Comparison of ENCODE assay signal across 22 cellular contexts in genomic region chr5:32714836-32715235, GRCh38. TPM values are rescaled to one million over a fixed set of nuclear protein-coding genes. Genes with fewer than 3 reads are reported as not detected.
DNase-seq lines count a peak whose midpoint lies in the region; ATAC-seq and TF ChIP-seq lines count a peak whose summit lies in the region.
"Had no signal": no experiment of that assay in that cellular context is flagged by ENCODE, and none has a peak within 500 bp of the region (broad histone marks: within the 10 kb centered on the region; RNA-seq: fewer than 3 reads in every experiment).

No MANE protein-coding gene starts in this region.

- H3K36me3 ChIP-seq in GM23248 (ENCODE audit: low read depth) (peaks cover 8% of the 10 kb centered on the region; the same call in 1 of the 2 replicates), left lung (no peaks in the 10 kb centered on the region), skeletal muscle satellite cell (ENCODE audit: insufficient read depth, low read length) (no peaks in the 10 kb centered on the region), upper lobe of left lung (no peaks in the 10 kb centered on the region)
- H3K36me3 ChIP-seq: neutrophil, right atrium auricular region, SJCRH30 had no signal

- H3K79me2 ChIP-seq in GM23248 (ENCODE audit: insufficient read depth): peaks cover 78% of the 10 kb centered on the region

- H3K4me3 ChIP-seq in GM23248 (peak overlapping the region; percentile 90), left lung (peak overlapping the region in 1 of 2 donors; percentile 56), skeletal muscle satellite cell (ENCODE audit: low read length) (no peak overlapping the region), upper lobe of left lung (peak overlapping the region in 1 of 4 donors; percentile 78)
- H3K4me3 ChIP-seq: SJCRH30 had no signal

- H3K9me3 Mint-ChIP-seq in activated T-cell treated with anti-CD3 and anti-CD28 coated beads, Interleukin-2, amount 50 U/mL, for 4 hours: peaks cover 9% of the 10 kb centered on the region
- H3K9me3 Mint-ChIP-seq: T-helper 2 cell treated with Interferon-gamma antibody and Interleukin-4, amounts not matched to agents 5 μg/mL and 100 μg/mL, for 36 hours had no signal

- H3K4me2 ChIP-seq in GM23248 (ENCODE audit: unreplicated experiment) (peak overlapping the region; percentile 100), skeletal muscle satellite cell (ENCODE audit: low read length) (peak overlapping the region; percentile 97)

- no peak for ATAC-seq in left lung
- no peak for ATAC-seq in activated T-cell treated with anti-CD3 and anti-CD28 coated beads, Interleukin-2, amount 50 U/mL, for 4 hours
- no peak for ATAC-seq in upper lobe of left lung (ENCODE audit: low FRiP score in 2 of 2)
- no peak for ATAC-seq in HG03095 (IDR thresholded peaks at IDR 0.05; ENCODE audit: unreplicated experiment)
- ATAC-seq: activated naive CD8-positive, alpha-beta T cell treated with anti-CD3 and anti-CD28 coated beads, Interleukin-2, amount 50 U/mL, for 24 hours; stimulated activated naive CD8-positive, alpha-beta T cell treated with anti-CD3 and anti-CD28 coated beads, Interleukin-15, Interleukin-2, amounts not matched to agents 100 U/mL and 50 U/mL, for 24 hours had no signal

- TF ChIP-seq CTCF in left lung (IDR thresholded peaks at IDR 0.05) (no peak), upper lobe of left lung (IDR thresholded peaks at IDR 0.05) (no peak)

- peaks cover 21% of the 10 kb centered on the region for H3F3A ChIP-seq in GM23248 (ENCODE audit: insufficient read depth)

- no peak for TF ChIP-seq EP300 in upper lobe of left lung (IDR thresholded peaks at IDR 0.05)

- H3K4me3 Mint-ChIP-seq in activated T-cell treated with anti-CD3 and anti-CD28 coated beads, Interleukin-2, amount 50 U/mL, for 4 hours: no peak overlapping the region
- H3K4me3 Mint-ChIP-seq: activated naive CD8-positive, alpha-beta T cell treated with anti-CD3 and anti-CD28 coated beads, Interleukin-2, amount 50 U/mL, for 24 hours; T-helper 2 cell treated with Interferon-gamma antibody and Interleukin-4, amounts not matched to agents 5 μg/mL and 100 μg/mL, for 36 hours had no signal

- in situ Hi-C loops in GM23248 (cut with MboI): loop anchor here (10.0 kb wide), 1 partner anchor 710 kb away; no protein-coding TSS in a partner anchor

- H3K4me1 ChIP-seq in GM23248 (ENCODE audit: insufficient read depth) (peaks cover 15% of the 10 kb centered on the region), left lung (peaks cover 12 to 44% of the 10 kb centered on the region in 2 donors), skeletal muscle satellite cell (ENCODE audit: control insufficient read depth, insufficient read depth, low read length) (peaks cover 31% of the 10 kb centered on the region), upper lobe of left lung (peaks cover 27 to 45% (median 38%) of the 10 kb centered on the region in 4 donors)
- H3K4me1 ChIP-seq: SJCRH30 had no signal

- peak; percentile 16 for DNase-seq in GM23248
- DNase-seq in astrocyte of the hippocampus (ENCODE audit: low read depth, low spot score): peak; percentile 4
- DNase-seq in left lung: no peak
- no peak for DNase-seq in activated CD8-positive, alpha-beta memory T cell treated with anti-CD3 and anti-CD28 coated beads, Interleukin-2, amount 50 U/mL, for 4 hours
- no peak for DNase-seq in activated T-cell treated with anti-CD3 and anti-CD28 coated beads, Interleukin-2, amount 50 U/mL, for 4 hours
- DNase-seq in upper lobe of left lung: no peak
- DNase-seq: activated CD4-positive, CD25-positive, alpha-beta regulatory T cell; activated naive CD8-positive, alpha-beta T cell treated with anti-CD3 and anti-CD28 coated beads, Interleukin-2, amount 50 U/mL, for 24 hours; effector memory CD4-positive, alpha-beta T cell; Karpas-422; NCI-H1105 treated with DMSO at 0.1 percent for 48 hours; NCI-H2107; SJCRH30; stimulated activated naive CD8-positive, alpha-beta T cell treated with anti-CD3 and anti-CD28 coated beads, Interleukin-15, Interleukin-2, amounts not matched to agents 100 U/mL and 50 U/mL, for 24 hours had no signal

- H3K27me3 ChIP-seq in GM23248 (replicated peaks; ENCODE audit: insufficient read depth) (no peaks in the 10 kb centered on the region), left lung (peaks cover 16 to 61% of the 10 kb centered on the region in 2 donors), skeletal muscle satellite cell (ENCODE audit: control insufficient read depth, insufficient read depth, low read length) (peaks cover 7% of the 10 kb centered on the region), upper lobe of left lung (peaks cover 0 to 20% (median 11%) of the 10 kb centered on the region in 4 donors)
- H3K27me3 ChIP-seq: SJCRH30 had no signal

- 92 to 94% methylated on average over 4 of the region's 4 CpGs for WGBS in GM23248 (ENCODE audit: low coverage in 1 of 2, low lambda C conversion rate in 2 of 2, missing lambda C conversion rate in 2 of 2), 2 experiments
- 26 to 34% methylated on average over 4 of the region's 4 CpGs for WGBS in upper lobe of left lung, 2 donors

- TF ChIP-seq POLR2A in upper lobe of left lung (IDR thresholded peaks at IDR 0.05): no peak

- H3K4me1 Mint-ChIP-seq in activated T-cell treated with anti-CD3 and anti-CD28 coated beads, Interleukin-2, amount 50 U/mL, for 4 hours (ENCODE audit: low read depth): peaks cover 16% of the 10 kb centered on the region

- no peaks in the 10 kb centered on the region for H3K36me3 Mint-ChIP-seq in activated T-cell treated with anti-CD3 and anti-CD28 coated beads, Interleukin-2, amount 50 U/mL, for 4 hours (ENCODE audit: insufficient read depth)

- H3K9me3 ChIP-seq in GM23248 (ENCODE audit: low read depth): no peaks in the 10 kb centered on the region
- peaks cover 0 to 9% of the 10 kb centered on the region in 2 donors for H3K9me3 ChIP-seq in left lung
- no peaks in the 10 kb centered on the region for H3K9me3 ChIP-seq in skeletal muscle satellite cell (replicated peaks; ENCODE audit: low read length)
- no peaks in the 10 kb centered on the region for H3K9me3 ChIP-seq in upper lobe of left lung
- H3K9me3 ChIP-seq: neutrophil had no signal

- intact Hi-C loops in left lung (cut with DNase I): loop anchor here in 1 of 2 donors (10.0 kb wide), 1 partner anchor 130 kb away; no protein-coding TSS in a partner anchor

- H3K27ac ChIP-seq in GM23248 (no peak overlapping the region), left lung (peak overlapping the region; percentile 33 to 39), upper lobe of left lung (peak overlapping the region in 2 of 4 donors; percentile 41 to 64)
- H3K27ac ChIP-seq: neutrophil, SJCRH30 had no signal

- H3K9ac ChIP-seq in GM23248 (peak overlapping the region; percentile 90; the same call in 1 of the 2 replicates), skeletal muscle satellite cell (ENCODE audit: low read depth, low read length) (no peak overlapping the region)

- H3K27me3 Mint-ChIP-seq in activated T-cell treated with anti-CD3 and anti-CD28 coated beads, Interleukin-2, amount 50 U/mL, for 4 hours (ENCODE audit: low read depth): peaks cover 59% of the 10 kb centered on the region

- H3K9me2 ChIP-seq in GM23248 (ENCODE audit: insufficient read depth): no peaks in the 10 kb centered on the region

- H4K20me1 ChIP-seq in GM23248 (ENCODE audit: insufficient read depth): no peaks in the 10 kb centered on the region

- no peak overlapping the region for H2AFZ ChIP-seq in GM23248

RNA-seq across cellular contexts. Expression of gene NPR3, which starts 3.7 kb away (rescaled TPM):
- 87.1 and 97.0 TPM in 2 replicates for total RNA-seq in GM23248 (2014; rRNA removed; shearing (Covaris generic))
- 37.6 and 39.2 TPM in 2 replicates for polyA plus RNA-seq in GM23248 (2016; fragmentation: Nextera tagmentation; extraction: Ambion mirVana)
- total RNA-seq in left lung (10 to 100 TPM; 16.5 to 33.9 TPM), upper lobe of left lung (10 to 100 TPM in 5 of 6 donors, 1 to 10 TPM in 1; 6.3 to 53.3 (median 29.9) TPM)
- total RNA-seq in skeletal muscle satellite cell (2012; rRNA removed): 44.1 and 50.9 TPM in 2 replicates
- total RNA-seq in activated T-cell treated with anti-CD3 and anti-CD28 coated beads, Interleukin-2, amount 50 U/mL, for 4 hours: under 1 TPM in 2 of 3 donors, not detected in 1; 0.05 to 0.08 TPM
- total RNA-seq: activated CD8-positive, alpha-beta memory T cell treated with anti-CD3 and anti-CD28 coated beads for 36 hours; HT-29; OCI-LY7 had no signal

Comparison
In these comparisons a context has a peak if more than half of its experiments do, and no peak if none do; other contexts are left out.
1. DNase-seq: peak in GM23248 (single experiment) and astrocyte of the hippocampus (single experiment); none in left lung (0 of 2), activated CD8-positive, alpha-beta memory T cell treated with anti-CD3 and anti-CD28 coated beads, Interleukin-2, amount 50 U/mL, for 4 hours (single experiment), activated T-cell treated with anti-CD3 and anti-CD28 coated beads, Interleukin-2, amount 50 U/mL, for 4 hours (single experiment) and upper lobe of left lung (0 of 2).
2. RNA of gene NPR3, which starts 3.7 kb away (total RNA-seq): 87.1 to 97.0 TPM in GM23248, 16.5 to 33.9 TPM in left lung and 6.3 to 53.3 TPM in upper lobe of left lung; 0.05 to 0.08 TPM in activated T-cell treated with anti-CD3 and anti-CD28 coated beads, Interleukin-2, amount 50 U/mL, for 4 hours; every median in the first group is over 4 times any median in the second.